18 cellular contexts compared by ENCODE assay signal in genomic region chr10:69460576-69461242, GRCh38. TPM values are rescaled to one million over a fixed set of nuclear protein-coding genes. Genes with fewer than 3 reads are reported as not detected.
DNase-seq lines count a peak whose midpoint lies in the region; ATAC-seq and TF ChIP-seq lines count a peak whose summit lies in the region.
"Had no signal": no experiment of that assay in that cellular context is flagged by ENCODE, and none has a peak within 500 bp of the region (broad histone marks: within the 10 kb centered on the region; RNA-seq: fewer than 3 reads in every experiment).

No MANE protein-coding gene starts in this region.

- peak overlapping the region; percentile 70 to 88 for H2BK12ac ChIP-seq in mesenchymal stem cell (ENCODE audit: low read length in 2 of 2)

- no peaks in the 10 kb centered on the region for H3K9me3 Mint-ChIP-seq in activated T-helper 17 cell treated with anti-CD3 and anti-CD28 coated beads, Interleukin-2, amount 50 U/mL, for 72 hours
- H3K9me3 Mint-ChIP-seq: activated CD4-positive, alpha-beta T cell treated with anti-CD3 and anti-CD28 coated beads, Interleukin-2, amount 10 ng/mL, durations not matched to agents 24 days and 14 days; activated T-cell treated with anti-CD3 and anti-CD28 coated beads, Interleukin-2, amount 50 U/mL, for 4 hours had no signal

- peaks cover 36% of the 10 kb centered on the region for H3K4me1 Mint-ChIP-seq in activated T-helper 17 cell treated with anti-CD3 and anti-CD28 coated beads, Interleukin-2, amount 50 U/mL, for 72 hours

- H3K36me3 ChIP-seq in mesenchymal stem cell (ENCODE audit: control insufficient read depth in 1 of 2, insufficient read depth in 2 of 2, low read depth in 1 of 2, low read length in 2 of 2) = peaks cover 0 to 4% of the 10 kb centered on the region in 2 experiments
- H3K36me3 ChIP-seq in stomach = peaks cover 8 to 12% (median 9%) of the 10 kb centered on the region in 4 donors
- H3K36me3 ChIP-seq: adrenal gland, neutrophil had no signal

- TF ChIP-seq CTCF in stomach (IDR thresholded peaks at IDR 0.05) = no peak

- H4K91ac ChIP-seq in mesenchymal stem cell (ENCODE audit: low read length) = peak overlapping the region; percentile 25

- H2AK5ac ChIP-seq in mesenchymal stem cell (ENCODE audit: low read length, severe bottlenecking) = no peak overlapping the region

- H3K9ac ChIP-seq in mesenchymal stem cell (ENCODE audit: low read length) = no peak overlapping the region

- no peak for ATAC-seq in activated T-helper 17 cell treated with anti-CD3 and anti-CD28 coated beads, Interleukin-2, amount 50 U/mL, for 72 hours (replicated peaks)
- no peak for ATAC-seq in HG02763 (IDR thresholded peaks at IDR 0.05; ENCODE audit: unreplicated experiment)
- ATAC-seq: activated T-cell treated with anti-CD3 and anti-CD28 coated beads, Interleukin-2, amount 50 U/mL, for 4 hours; esophagus mucosa had no signal

- H3K27ac ChIP-seq in mesenchymal stem cell (ENCODE audit: low read length, poor library complexity, severe bottlenecking) (no peak overlapping the region), stomach (peak overlapping the region; percentile 86 to 94 (median 92))
- H3K27ac ChIP-seq: neutrophil, testis had no signal

- no peak overlapping the region for H3K4me2 ChIP-seq in mesenchymal stem cell (ENCODE audit: low read length, poor library complexity, severe bottlenecking)

- H3K4ac ChIP-seq in mesenchymal stem cell (ENCODE audit: low read depth in 1 of 2, low read length in 2 of 2) = peak overlapping the region in 1 of 2 experiments; percentile 30

- no peak overlapping the region for H2BK5ac ChIP-seq in mesenchymal stem cell (ENCODE audit: low read depth, low read length, poor library complexity, severe bottlenecking)

- H3K79me1 ChIP-seq in mesenchymal stem cell (replicated peaks; ENCODE audit: low read length, poor library complexity, severe bottlenecking) = peaks cover 12% of the 10 kb centered on the region

- H3K23ac ChIP-seq in mesenchymal stem cell (ENCODE audit: low read length in 2 of 2) = no peak overlapping the region

- peak overlapping the region; percentile 41 for H4K8ac ChIP-seq in mesenchymal stem cell (ENCODE audit: low read length)

- peak overlapping the region in 1 of 2 experiments; percentile 74 for H3K14ac ChIP-seq in mesenchymal stem cell (ENCODE audit: low read length in 2 of 2)

- peak overlapping the region; percentile 23 to 50 for H3K18ac ChIP-seq in mesenchymal stem cell (ENCODE audit: low read depth in 1 of 2, low read length in 2 of 2)

- intact Hi-C loops in stomach (cut with DNase I; ENCODE audit: low total_unique reads) = no loop called here

- DNase-seq in DMS 273 treated with DMSO at 0.1 percent for 48 hours (lab: John Stamatoyannopoulos, UW) (peak; percentile 51), mesenchymal stem cell (no peak), stomach (no peak), Ammon's horn (ENCODE audit: low spot score) (no peak), SK-N-DZ (ENCODE audit: low spot score) (no peak), NCI-H748 (lab: John Stamatoyannopoulos, UW; ENCODE audit: unreplicated experiment) (no peak)
- DNase-seq: activated CD4-positive, alpha-beta T cell treated with anti-CD3 and anti-CD28 coated beads, Interleukin-2, amount 10 ng/mL, durations not matched to agents 24 days and 14 days; activated T-cell treated with anti-CD3 and anti-CD28 coated beads, Interleukin-2, amount 50 U/mL, for 4 hours; adrenal gland; hypothalamus; NCI-H187; NCI-H82; testis had no signal

- peaks cover 11% of the 10 kb centered on the region for H3K4me1 ChIP-seq in mesenchymal stem cell (ENCODE audit: control insufficient read depth, insufficient read depth, low read depth, low read length)
- peaks cover 86 to 100% (median 93%) of the 10 kb centered on the region in 4 donors for H3K4me1 ChIP-seq in stomach
- H3K4me1 ChIP-seq: testis had no signal

- peak overlapping the region; percentile 44 for H3K4me3 Mint-ChIP-seq in activated T-helper 17 cell treated with anti-CD3 and anti-CD28 coated beads, Interleukin-2, amount 50 U/mL, for 72 hours
- H3K4me3 Mint-ChIP-seq: activated CD4-positive, alpha-beta T cell treated with anti-CD3 and anti-CD28 coated beads, Interleukin-2, amount 10 ng/mL, durations not matched to agents 24 days and 14 days; activated T-cell treated with anti-CD3 and anti-CD28 coated beads, Interleukin-2, amount 50 U/mL, for 4 hours had no signal

- no peak overlapping the region for H2BK15ac ChIP-seq in mesenchymal stem cell (ENCODE audit: low read depth, poor library complexity, severe bottlenecking)

- TF ChIP-seq POLR2A in stomach (IDR thresholded peaks at IDR 0.05) = no peak

- H3K9me3 ChIP-seq in mesenchymal stem cell (ENCODE audit: control insufficient read depth, low read length) (no peaks in the 10 kb centered on the region), stomach (no peaks in the 10 kb centered on the region)
- H3K9me3 ChIP-seq: adrenal gland, neutrophil, testis had no signal

- no peaks in the 10 kb centered on the region for H3K36me3 Mint-ChIP-seq in activated T-helper 17 cell treated with anti-CD3 and anti-CD28 coated beads, Interleukin-2, amount 50 U/mL, for 72 hours (ENCODE audit: low read depth)

- no peak overlapping the region for H2AFZ ChIP-seq in mesenchymal stem cell (ENCODE audit: low read depth, low read length)

- H3K4me3 ChIP-seq in mesenchymal stem cell (ENCODE audit: insufficient read depth in 1 of 2, low read depth in 1 of 2, low read length in 2 of 2) (no peak overlapping the region), stomach (no peak overlapping the region)
- H3K4me3 ChIP-seq: adrenal gland, testis had no signal

- H3K27me3 Mint-ChIP-seq in activated T-helper 17 cell treated with anti-CD3 and anti-CD28 coated beads, Interleukin-2, amount 50 U/mL, for 72 hours = no peaks in the 10 kb centered on the region
- H3K27me3 Mint-ChIP-seq: activated CD4-positive, alpha-beta T cell treated with anti-CD3 and anti-CD28 coated beads, Interleukin-2, amount 10 ng/mL, durations not matched to agents 24 days and 14 days had no signal

- H3K27ac Mint-ChIP-seq in activated T-helper 17 cell treated with anti-CD3 and anti-CD28 coated beads, Interleukin-2, amount 50 U/mL, for 72 hours = peak overlapping the region; percentile 80
- H3K27ac Mint-ChIP-seq: activated CD4-positive, alpha-beta T cell treated with anti-CD3 and anti-CD28 coated beads, Interleukin-2, amount 10 ng/mL, durations not matched to agents 24 days and 14 days had no signal

- 98% methylated on average over 8 of the region's 9 CpGs for WGBS in mesenchymal stem cell
- 80 to 92% (median 85%) methylated on average over 9 of the region's 9 CpGs for WGBS in stomach, 5 donors

- H3K27me3 ChIP-seq in mesenchymal stem cell (ENCODE audit: control insufficient read depth in 1 of 2, insufficient read depth in 1 of 2, low read length in 2 of 2) (no peaks in the 10 kb centered on the region), stomach (no peaks in the 10 kb centered on the region)
- H3K27me3 ChIP-seq: adrenal gland, neutrophil, testis had no signal

- H2BK120ac ChIP-seq in mesenchymal stem cell (ENCODE audit: low read depth, low read length) = no peak overlapping the region

- no peak for TF ChIP-seq EP300 in stomach (IDR thresholded peaks at IDR 0.05)

RNA-seq across cellular contexts. Expression of gene TSPAN15, which starts 9.4 kb away (rescaled TPM):
- total RNA-seq in activated T-helper 17 cell treated with anti-CD3 and anti-CD28 coated beads, Interleukin-2, amount 50 U/mL, for 72 hours = 10 to 100 TPM in 1 of 2 donors, 1 to 10 TPM in 1; 4.9 to 12.7 TPM
- polyA plus RNA-seq in mesenchymal stem cell (2013, experiment 1 of 2) = 19.6 TPM
- 19.5 TPM for polyA plus RNA-seq in mesenchymal stem cell (2013, experiment 2 of 2)
- 100 to 1,000 TPM in 1 of 5 donors, 10 to 100 TPM in 4; 23.5 to 153 (median 97.4) TPM for total RNA-seq in stomach
- polyA plus RNA-seq in stomach = 10 to 100 TPM; 35.4 to 67.8 (median 55.8) TPM
- 13.8 and 19.9 TPM in 2 replicates for polyA plus RNA-seq in SK-N-DZ (2014; cell fraction: cytosol; rRNA removed)
- 10.6 and 17.6 TPM in 2 replicates for polyA plus RNA-seq in SK-N-DZ (2014; cell fraction: nucleus; rRNA removed)

RNA-seq across cellular contexts. Expression of gene TACR2, which starts 44.0 kb away (rescaled TPM):
- total RNA-seq in activated T-helper 17 cell treated with anti-CD3 and anti-CD28 coated beads, Interleukin-2, amount 50 U/mL, for 72 hours = not detected
- not detected for polyA plus RNA-seq in mesenchymal stem cell (2013, experiment 1 of 2)
- polyA plus RNA-seq in mesenchymal stem cell (2013, experiment 2 of 2) = 0.01 TPM
- 100 to 1,000 TPM in 1 of 5 donors, 10 to 100 TPM in 3, 1 to 10 TPM in 1; 5.7 to 133 (median 14.3) TPM for total RNA-seq in stomach
- polyA plus RNA-seq in stomach = 10 to 100 TPM in 1 of 3 donors, under 1 TPM in 1, not detected in 1; 0.56 to 67.8 TPM
- 0.07 TPM in 1 of 2 replicates, not detected in the other for polyA plus RNA-seq in SK-N-DZ (2014; cell fraction: cytosol; rRNA removed)
- polyA plus RNA-seq in SK-N-DZ (2014; cell fraction: nucleus; rRNA removed) = not detected in 2 replicates
- total RNA-seq: activated CD4-positive, alpha-beta T cell treated with anti-CD3 and anti-CD28 coated beads, Interleukin-2, amount 10 ng/mL, durations not matched to agents 24 days and 14 days; left lobe of liver had no signal

Comparison
In these comparisons a context has a peak if more than half of its experiments do, and no peak if none do; other contexts are left out.
1. RNA of gene TACR2, which starts 44.0 kb away (total RNA-seq): 5.7 to 133 TPM in stomach; not detected in activated T-helper 17 cell treated with anti-CD3 and anti-CD28 coated beads, Interleukin-2, amount 50 U/mL, for 72 hours; every median in the first group is over 4 times any median in the second.